ENCODE assay signal across 8 cellular contexts in genomic region chr20:58308680-58309527, GRCh38.
A peak's percentile ranks its signal among the peaks of the same experiment; 100 is the strongest.
DNase-seq lines count a peak whose midpoint lies in the region; ATAC-seq and TF ChIP-seq lines count a peak whose summit lies in the region.

No MANE protein-coding gene starts in this region.

- H3K4me3 ChIP-seq in brain microvascular endothelial cell (ENCODE audit: low read depth, low read length) = peak overlapping the region; percentile 89
- peak overlapping the region; percentile 95 for H3K4me3 ChIP-seq in iPS-20b (ENCODE audit: low read length)
- peak overlapping the region; percentile 68 to 99 (median 98) for H3K4me3 ChIP-seq in skin epidermis

- TF ChIP-seq CTCF in AG09319 (IDR thresholded peaks at IDR 0.05; ENCODE audit: low read depth, low read length) (no peak), brain microvascular endothelial cell (IDR thresholded peaks at IDR 0.05; ENCODE audit: low read depth, low read length, missing control alignments) (no peak)

- ATAC-seq in GM18909 (IDR thresholded peaks at IDR 0.05; ENCODE audit: poor library complexity, unreplicated experiment) = peak; percentile 45
- peak; percentile 39 for ATAC-seq in HG03108 (IDR thresholded peaks at IDR 0.05; ENCODE audit: unreplicated experiment)

- peak overlapping the region; percentile 89 for H3K9ac ChIP-seq in iPS-20b (ENCODE audit: low read depth, low read length)

- DNase-seq in AG09319 (ENCODE audit: extremely low read depth, low read depth) (peak; percentile 20), SW480 (ENCODE audit: low spot score) (peak; percentile 22), brain microvascular endothelial cell (peak; percentile 12), DMS114 treated with DMSO at 0.1 percent for 48 hours (lab: John Stamatoyannopoulos, UW; ENCODE audit: unreplicated experiment) (no peak)

- H3K36me3 ChIP-seq in brain microvascular endothelial cell (replicated peaks) (peaks cover 22% of the 10 kb centered on the region), iPS-20b (ENCODE audit: insufficient read depth, low read depth, low read length) (peaks cover 22% of the 10 kb centered on the region)

- H3K27me3 ChIP-seq in brain microvascular endothelial cell (replicated peaks) (no peaks in the 10 kb centered on the region), iPS-20b (ENCODE audit: insufficient read depth, low read length) (no peaks in the 10 kb centered on the region)

- H3K9me3 ChIP-seq in iPS-20b (ENCODE audit: insufficient read depth, low read depth, low read length) = no peaks in the 10 kb centered on the region

- H3K27ac ChIP-seq in brain microvascular endothelial cell (peak overlapping the region; percentile 96), iPS-20b (ENCODE audit: low read length) (no peak overlapping the region), skin epidermis (peak overlapping the region; percentile 12 to 97 (median 79))

- peaks cover 6% of the 10 kb centered on the region; the same call in 1 of the 2 replicates for H3K4me1 ChIP-seq in iPS-20b (ENCODE audit: insufficient read depth, low read length)

- in situ Hi-C loops in brain microvascular endothelial cell (cut with HindIII; ENCODE audit: low pct_ligation_motif_present, low sequenced_read_pairs) = no loop called here
